In genomic region chr19:6450166-6450565, GRCh38 we compare ENCODE assay signal across 16 cellular contexts. TPM values are rescaled to one million over a fixed set of nuclear protein-coding genes. Genes with fewer than 3 reads are reported as not detected.
A peak's percentile ranks its signal among the peaks of the same experiment; 100 is the strongest.
DNase-seq lines count a peak whose midpoint lies in the region; ATAC-seq and TF ChIP-seq lines count a peak whose summit lies in the region.
"Had no signal": no experiment of that assay in that cellular context is flagged by ENCODE, and none has a peak within 500 bp of the region (broad histone marks: within the 10 kb centered on the region; RNA-seq: fewer than 3 reads in every experiment).

No MANE protein-coding gene starts in this region.

- H3K9me3 ChIP-seq in HEK293 (ENCODE audit: control insufficient read depth, insufficient read depth, low read depth, low read length) = no peaks in the 10 kb centered on the region
- H3K9me3 ChIP-seq in left ventricle myocardium inferior (replicated peaks) = peaks cover 38% of the 10 kb centered on the region
- H3K9me3 ChIP-seq in tibial artery = peaks cover 0 to 21% (median 11%) of the 10 kb centered on the region in 3 donors

- H3K4me1 ChIP-seq in HEK293 (ENCODE audit: control insufficient read depth, insufficient read depth, low read length) (no peaks in the 10 kb centered on the region), left ventricle myocardium inferior (no peaks in the 10 kb centered on the region), tibial artery (no peaks in the 10 kb centered on the region)
- H3K4me1 ChIP-seq: BLaER1, Caco-2, HAP-1 had no signal

- peak in 38 of 42 donors; percentile 24 to 90 (median 64) for DNase-seq in head of caudate nucleus
- peak; percentile 78 for DNase-seq in putamen (ENCODE audit: low spot score)
- no peak for DNase-seq in left ventricle myocardium inferior
- no peak for DNase-seq in left lobe of liver (ENCODE audit: low spot score)
- DNase-seq in tibial artery = no peak
- DNase-seq: Caco-2; CD4-positive, CD25-positive, alpha-beta regulatory T cell; CD8-positive, alpha-beta T cell; DMS153; DND-41; GOT3 had no signal

- no peaks in the 10 kb centered on the region for H3K27me3 ChIP-seq in left ventricle myocardium inferior (ENCODE audit: low read depth)
- H3K27me3 ChIP-seq in tibial artery = no peaks in the 10 kb centered on the region
- H3K27me3 ChIP-seq: BLaER1 had no signal

- H3K4me3 ChIP-seq in HEK293 (ENCODE audit: low read depth, low read length) (no peak overlapping the region), left ventricle myocardium inferior (no peak overlapping the region), tibial artery (no peak overlapping the region)
- H3K4me3 ChIP-seq: BLaER1, HAP-1 had no signal

- POLR2A ChIA-PET in HEK293 (lab: Yijun Ruan, JAX) = interaction anchor here (0.6 kb wide), 1 partner anchor 118 kb away, joined by 3 read pairs; no protein-coding TSS in a partner anchor

- H3K36me3 ChIP-seq in HEK293 (ENCODE audit: control insufficient read depth in 2 of 2, insufficient read depth in 1 of 2, low read length in 2 of 2) (peaks cover 0 to 53% of the 10 kb centered on the region in 2 experiments; a peak in 2 of 3 replicates), left ventricle myocardium inferior (peaks cover 61% of the 10 kb centered on the region), tibial artery (peaks cover 42 to 81% (median 58%) of the 10 kb centered on the region in 3 donors)

- intact Hi-C loops in head of caudate nucleus (cut with DNase I) (no loop called here), left ventricle myocardium inferior (cut with micrococcal nuclease) (no loop called here), tibial artery (cut with DNase I; ENCODE audit: low total_unique reads) (no loop called here)

- TF ChIP-seq CTCF in HEK293 (tag by site-specific recombination; IDR thresholded peaks at IDR 0.05) (no peak), left ventricle myocardium inferior (IDR thresholded peaks at IDR 0.05; ENCODE audit: borderline replicate concordance) (no peak), tibial artery (IDR thresholded peaks at IDR 0.05) (no peak)

- CTCF ChIA-PET in HEK293 (lab: Yijun Ruan, JAX) = interaction anchor here (0.6 kb wide), 1 partner anchor 165 kb away, joined by 3 read pairs; no protein-coding TSS in a partner anchor

- no peak overlapping the region for H3K27ac ChIP-seq in HEK293 (ENCODE audit: extremely low read depth, low read depth, low read length)
- no peak overlapping the region for H3K27ac ChIP-seq in left ventricle myocardium inferior (replicated peaks)
- H3K27ac ChIP-seq in tibial artery = no peak overlapping the region
- H3K27ac ChIP-seq: 22Rv1, BLaER1, C4-2B had no signal

- ATAC-seq in left lobe of liver = no peak
- ATAC-seq: CD8-positive, alpha-beta T cell had no signal

TF ChIP-seq in HEK293, 187 proteins besides CTCF, POLR2A, EP300 and RAD21:
- no peak for TF ChIP-seq PRDM2 (tag by site-specific recombination; IDR thresholded peaks at IDR 0.05; ENCODE audit: borderline replicate concordance)
- peak; percentile 37; the same call in 1 of the 2 replicates for TF ChIP-seq EGR2 (tag by site-specific recombination; IDR thresholded peaks at IDR 0.05; ENCODE audit: low read depth)
TF ChIP-seq in HEK293: peak in this region for 1.

RNA-seq across cellular contexts. Expression of gene SLC25A23, which starts 9.4 kb away (rescaled TPM):
- total RNA-seq in left ventricle myocardium inferior (116 TPM), left lobe of liver (40.3 TPM)

RNA-seq across cellular contexts. Expression of gene CRB3, which starts 13.9 kb away (rescaled TPM):
- total RNA-seq in left ventricle myocardium inferior (not detected), left lobe of liver (25.9 TPM)

RNA-seq across cellular contexts. Expression of gene SLC25A41, which starts 16.6 kb away (rescaled TPM):
- total RNA-seq in left ventricle myocardium inferior (0.16 TPM), left lobe of liver (0.18 TPM)
- total RNA-seq: Caco-2; CD8-positive, alpha-beta T cell had no signal

RNA-seq across cellular contexts. Expression of gene KHSRP, which starts 25.6 kb away (rescaled TPM):
- 81.9 TPM for total RNA-seq in left ventricle myocardium inferior
- total RNA-seq in left lobe of liver = 75.1 TPM

RNA-seq across cellular contexts. Expression of gene DENND1C, which starts 31.4 kb away (rescaled TPM):
- total RNA-seq in left ventricle myocardium inferior = 1.2 TPM
- 1.1 TPM for total RNA-seq in left lobe of liver

Comparison
In these comparisons a context has a peak if more than half of its experiments do, and no peak if none do; other contexts are left out.
1. DNase-seq: peak in head of caudate nucleus (38 of 42) and putamen (single experiment); none in left ventricle myocardium inferior (single experiment), left lobe of liver (single experiment) and tibial artery (0 of 2).
2. RNA of gene CRB3, which starts 13.9 kb away (total RNA-seq): 25.9 TPM in left lobe of liver (single experiment); not detected in left ventricle myocardium inferior (single experiment); every median in the first group is over 10 times any median in the second.